In genomic region chr14:24086193-24086955, GRCh38 we compare ENCODE assay signal across 24 cellular contexts. TPM values are rescaled to one million over a fixed set of nuclear protein-coding genes. Genes with fewer than 3 reads are reported as not detected.
DNase-seq lines count a peak whose midpoint lies in the region; ATAC-seq and TF ChIP-seq lines count a peak whose summit lies in the region.
"Had no signal": no experiment of that assay in that cellular context is flagged by ENCODE, and none has a peak within 500 bp of the region (broad histone marks: within the 10 kb centered on the region; RNA-seq: fewer than 3 reads in every experiment).

No MANE protein-coding gene starts in this region.

- no peaks in the 10 kb centered on the region for H3K27me3 Mint-ChIP-seq in activated naive CD8-positive, alpha-beta T cell treated with anti-CD3 and anti-CD28 coated beads, Interleukin-2, amount 10 ng/mL, durations not matched to agents 7 days and 5 days
- H3K27me3 Mint-ChIP-seq in activated naive CD8-positive, alpha-beta T cell treated with anti-CD3 and anti-CD28 coated beads, Interleukin-2, amount 50 U/mL, for 24 hours = no peaks in the 10 kb centered on the region
- H3K27me3 Mint-ChIP-seq in T-helper 17 cell = no peaks in the 10 kb centered on the region
- H3K27me3 Mint-ChIP-seq: CD8-positive, alpha-beta memory T cell had no signal

- no peak overlapping the region for H3K27ac ChIP-seq in spleen
- H3K27ac ChIP-seq: 22Rv1, BLaER1 had no signal

- intact Hi-C loops in spleen (cut with DNase I; ENCODE audit: low total_unique reads) = no loop called here

- peak overlapping the region; percentile 37 for H3K27ac Mint-ChIP-seq in activated naive CD8-positive, alpha-beta T cell treated with anti-CD3 and anti-CD28 coated beads, Interleukin-2, amount 10 ng/mL, durations not matched to agents 7 days and 5 days
- H3K27ac Mint-ChIP-seq in activated naive CD8-positive, alpha-beta T cell treated with anti-CD3 and anti-CD28 coated beads, Interleukin-2, amount 50 U/mL, for 24 hours = no peak overlapping the region
- peak overlapping the region; percentile 80 for H3K27ac Mint-ChIP-seq in T-helper 17 cell

- H3K4me1 ChIP-seq in spleen = peaks cover 4 to 21% (median 13%) of the 10 kb centered on the region in 6 donors

- no peak for ATAC-seq in activated naive CD8-positive, alpha-beta T cell treated with anti-CD3 and anti-CD28 coated beads, Interleukin-2, amount 10 ng/mL, durations not matched to agents 7 days and 5 days (ENCODE audit: low read depth)
- no peak for ATAC-seq in activated naive CD8-positive, alpha-beta T cell treated with anti-CD3 and anti-CD28 coated beads, Interleukin-2, amount 50 U/mL, for 24 hours
- ATAC-seq in T-helper 17 cell (no peak), HG03196 (IDR thresholded peaks at IDR 0.05; ENCODE audit: unreplicated experiment) (no peak)
- ATAC-seq: Panc1 had no signal

- no peaks in the 10 kb centered on the region for H3K9me3 Mint-ChIP-seq in activated naive CD8-positive, alpha-beta T cell treated with anti-CD3 and anti-CD28 coated beads, Interleukin-2, amount 10 ng/mL, durations not matched to agents 7 days and 5 days
- no peaks in the 10 kb centered on the region for H3K9me3 Mint-ChIP-seq in activated naive CD8-positive, alpha-beta T cell treated with anti-CD3 and anti-CD28 coated beads, Interleukin-2, amount 50 U/mL, for 24 hours
- H3K9me3 Mint-ChIP-seq: CD8-positive, alpha-beta memory T cell had no signal

- WGBS in spleen, 5 donors = 72 to 93% (median 88%) methylated on average over 3 of the region's 3 CpGs

- H3K4me3 Mint-ChIP-seq in activated naive CD8-positive, alpha-beta T cell treated with anti-CD3 and anti-CD28 coated beads, Interleukin-2, amount 10 ng/mL, durations not matched to agents 7 days and 5 days = no peak overlapping the region
- no peak overlapping the region for H3K4me3 Mint-ChIP-seq in activated naive CD8-positive, alpha-beta T cell treated with anti-CD3 and anti-CD28 coated beads, Interleukin-2, amount 50 U/mL, for 24 hours
- H3K4me3 Mint-ChIP-seq in T-helper 17 cell = no peak overlapping the region

- H3K27me3 ChIP-seq in spleen (replicated peaks in 1 of 7) (peaks cover 0 to 6% (median 0%) of the 10 kb centered on the region in 7 donors), H7 (ENCODE audit: control insufficient read depth, insufficient read depth, low read length) (peaks cover 15% of the 10 kb centered on the region)
- H3K27me3 ChIP-seq: MG63 had no signal

- H3K36me3 ChIP-seq in spleen (no peaks in the 10 kb centered on the region), H7 (replicated peaks; ENCODE audit: control insufficient read depth, insufficient read depth, low read length) (no peaks in the 10 kb centered on the region)
- H3K36me3 ChIP-seq: BLaER1, MG63 had no signal

- H3K4me3 ChIP-seq in spleen (no peak overlapping the region), H7 (ENCODE audit: insufficient read depth, low read depth, low read length) (no peak overlapping the region)
- H3K4me3 ChIP-seq: BLaER1, MG63 had no signal

- peaks cover 13% of the 10 kb centered on the region for H3K4me1 Mint-ChIP-seq in activated naive CD8-positive, alpha-beta T cell treated with anti-CD3 and anti-CD28 coated beads, Interleukin-2, amount 10 ng/mL, durations not matched to agents 7 days and 5 days
- peaks cover 8% of the 10 kb centered on the region for H3K4me1 Mint-ChIP-seq in activated naive CD8-positive, alpha-beta T cell treated with anti-CD3 and anti-CD28 coated beads, Interleukin-2, amount 50 U/mL, for 24 hours
- peaks cover 22% of the 10 kb centered on the region for H3K4me1 Mint-ChIP-seq in T-helper 17 cell

- DNase-seq in activated naive CD8-positive, alpha-beta T cell treated with anti-CD3 and anti-CD28 coated beads, Interleukin-2, amount 10 ng/mL, durations not matched to agents 7 days and 5 days = no peak
- no peak for DNase-seq in activated naive CD8-positive, alpha-beta T cell treated with anti-CD3 and anti-CD28 coated beads, Interleukin-2, amount 50 U/mL, for 24 hours
- no peak for DNase-seq in T-helper 17 cell
- DNase-seq in islet precursor cell = peak; percentile 47
- peak; percentile 35 for DNase-seq in spleen
- no peak for DNase-seq in stimulated activated CD4-positive, alpha-beta T cell treated with anti-CD3 and anti-CD28 coated beads, Interleukin-1b, Interleukin-23, amount 100 ng/mL, for 48 hours
- DNase-seq in H7 = no peak
- DNase-seq: ACHN; Calu3; CD8-positive, alpha-beta memory T cell; EL; GF-D8; Kasumi-1; MG63; NCI-H1417; NCI-H1694 treated with DMSO at 0.1 percent for 48 hours; NCI-H2081 treated with DMSO at 0.1 percent for 48 hours; NCI-H446; NCI-H748 treated with DMSO at 0.1 percent for 48 hours had no signal

- TF ChIP-seq POLR2A in spleen (IDR thresholded peaks at IDR 0.05) = no peak

- POLR2A ChIA-PET in activated naive CD8-positive, alpha-beta T cell treated with anti-CD3 and anti-CD28 coated beads, Interleukin-2, amount 10 ng/mL, durations not matched to agents 7 days and 5 days (lab: Charles Lee) = interaction anchor here (2.3 kb wide), 1 partner anchor 28 kb away, joined by 6 read pairs; the partner anchor contains the start of gene DCAF11

- H3K9me3 ChIP-seq in T-helper 17 cell (ENCODE audit: control insufficient read depth, low read length, poor library complexity, severe bottlenecking) (no peaks in the 10 kb centered on the region), spleen (no peaks in the 10 kb centered on the region)
- H3K9me3 ChIP-seq: BLaER1, MG63 had no signal

- no peak for TF ChIP-seq CTCF in spleen (IDR thresholded peaks at IDR 0.05 in 8 of 11, conservative IDR thresholded peaks at IDR 0.05 in 3 of 11)

- no peaks in the 10 kb centered on the region for H3K36me3 Mint-ChIP-seq in activated naive CD8-positive, alpha-beta T cell treated with anti-CD3 and anti-CD28 coated beads, Interleukin-2, amount 10 ng/mL, durations not matched to agents 7 days and 5 days
- no peaks in the 10 kb centered on the region for H3K36me3 Mint-ChIP-seq in activated naive CD8-positive, alpha-beta T cell treated with anti-CD3 and anti-CD28 coated beads, Interleukin-2, amount 50 U/mL, for 24 hours (ENCODE audit: low read depth)
- no peaks in the 10 kb centered on the region for H3K36me3 Mint-ChIP-seq in T-helper 17 cell (ENCODE audit: low read depth)

RNA-seq across cellular contexts. Expression of gene PCK2, which starts 7.7 kb away (rescaled TPM):
- 10 to 100 TPM; 47.4 to 50.6 TPM for total RNA-seq in activated naive CD8-positive, alpha-beta T cell treated with anti-CD3 and anti-CD28 coated beads, Interleukin-2, amount 10 ng/mL, durations not matched to agents 7 days and 5 days
- total RNA-seq in T-helper 17 cell (10 to 100 TPM; 14.2 to 15.5 TPM), spleen (10 to 100 TPM; 31.4 to 52.3 (median 34.9) TPM)
- 10 to 100 TPM; 25.3 to 35.7 (median 27.9) TPM for polyA plus RNA-seq in spleen
- 73.7 and 80.1 TPM in 2 replicates for total RNA-seq in H7 (2014; rRNA removed; shearing (Covaris generic))

RNA-seq across cellular contexts. Expression of gene CPNE6, which starts 15.0 kb away (rescaled TPM):
- under 1 TPM in 1 of 2 experiments, not detected in 1; 0.14 TPM for total RNA-seq in activated naive CD8-positive, alpha-beta T cell treated with anti-CD3 and anti-CD28 coated beads, Interleukin-2, amount 10 ng/mL, durations not matched to agents 7 days and 5 days
- total RNA-seq in T-helper 17 cell (not detected), spleen (under 1 TPM in 1 of 7 donors, not detected in 6; 0.13 TPM)
- under 1 TPM in 1 of 3 donors, not detected in 2; 0.03 TPM for polyA plus RNA-seq in spleen
- total RNA-seq in H7 (2014; rRNA removed; shearing (Covaris generic)) = 0.04 TPM in 1 of 2 replicates, not detected in the other
- total RNA-seq: Calu3; CD8-positive, alpha-beta memory T cell; H4 had no signal
- polyA plus RNA-seq: CD8-positive, alpha-beta memory T cell had no signal

RNA-seq across cellular contexts. Expression of gene DCAF11, which starts 28.2 kb away (rescaled TPM):
- 100 to 1,000 TPM; 100 to 105 TPM for total RNA-seq in activated naive CD8-positive, alpha-beta T cell treated with anti-CD3 and anti-CD28 coated beads, Interleukin-2, amount 10 ng/mL, durations not matched to agents 7 days and 5 days
- total RNA-seq in T-helper 17 cell (10 to 100 TPM; 75.5 to 86.1 TPM), spleen (100 to 1,000 TPM in 2 of 7 donors, 10 to 100 TPM in 5; 73.8 to 110 (median 80.9) TPM)
- polyA plus RNA-seq in spleen = 10 to 100 TPM; 28.7 to 42.5 (median 32.4) TPM
- 70.4 and 90.1 TPM in 2 replicates for total RNA-seq in H7 (2014; rRNA removed; shearing (Covaris generic))

RNA-seq across cellular contexts. Expression of gene NRL, which starts 28.4 kb away (rescaled TPM):
- total RNA-seq in activated naive CD8-positive, alpha-beta T cell treated with anti-CD3 and anti-CD28 coated beads, Interleukin-2, amount 10 ng/mL, durations not matched to agents 7 days and 5 days = 1 to 10 TPM; 3.3 to 3.4 TPM
- total RNA-seq in T-helper 17 cell = 1 to 10 TPM; 2.2 to 3.2 TPM
- 1 to 10 TPM; 2.0 to 7.8 (median 4.2) TPM for total RNA-seq in spleen
- 1 to 10 TPM; 2.7 to 4.7 (median 3.7) TPM for polyA plus RNA-seq in spleen
- 0.87 and 2.1 TPM in 2 replicates for total RNA-seq in H7 (2014; rRNA removed; shearing (Covaris generic))

RNA-seq across cellular contexts. Expression of gene CARMIL3, which starts 34.6 kb away (rescaled TPM):
- total RNA-seq in activated naive CD8-positive, alpha-beta T cell treated with anti-CD3 and anti-CD28 coated beads, Interleukin-2, amount 10 ng/mL, durations not matched to agents 7 days and 5 days = under 1 TPM; 0.80 to 0.91 TPM
- under 1 TPM in 1 of 2 donors, not detected in 1; 0.31 TPM for total RNA-seq in T-helper 17 cell
- total RNA-seq in spleen = 1 to 10 TPM in 6 of 7 donors, under 1 TPM in 1; 0.44 to 3.2 (median 1.5) TPM
- 1 to 10 TPM in 2 of 3 donors, under 1 TPM in 1; 0.39 to 1.8 (median 1.0) TPM for polyA plus RNA-seq in spleen
- total RNA-seq in H7 (2014; rRNA removed; shearing (Covaris generic)) = 2.3 and 6.5 TPM in 2 replicates

Comparison
In these comparisons a context has a peak if more than half of its experiments do, and no peak if none do; other contexts are left out.
1. DNase-seq: peak in islet precursor cell (single experiment) and spleen (single experiment); none in activated naive CD8-positive, alpha-beta T cell treated with anti-CD3 and anti-CD28 coated beads, Interleukin-2, amount 10 ng/mL, durations not matched to agents 7 days and 5 days (single experiment), activated naive CD8-positive, alpha-beta T cell treated with anti-CD3 and anti-CD28 coated beads, Interleukin-2, amount 50 U/mL, for 24 hours (single experiment), T-helper 17 cell (0 of 3), stimulated activated CD4-positive, alpha-beta T cell treated with anti-CD3 and anti-CD28 coated beads, Interleukin-1b, Interleukin-23, amount 100 ng/mL, for 48 hours (single experiment) and H7 (single experiment).